13 cellular contexts compared by ENCODE assay signal in genomic region chr11:30445056-30445455, GRCh38.
"Had no signal": no experiment of that assay in that cellular context is flagged by ENCODE, and none has a peak within 500 bp of the region (broad histone marks: within the 10 kb centered on the region; RNA-seq: fewer than 3 reads in every experiment).

No MANE protein-coding gene starts in this region.

- H3K9me3 Mint-ChIP-seq: activated CD4-positive, alpha-beta memory T cell treated with anti-CD3 and anti-CD28 coated beads for 36 hours; activated naive CD4-positive, alpha-beta T cell treated with anti-CD3 and anti-CD28 coated beads for 36 hours; activated T-helper 2 cell treated with anti-CD3 and anti-CD28 coated beads, Interferon-gamma antibody, Interleukin-2, Interleukin-4, amounts not matched to agents 10 μg/mL and 5 μg/mL and 100 μg/mL, durations not matched to agents 14 hours and 24 hours and 36 hours; stimulated activated effector memory CD8-positive, alpha-beta T cell treated with anti-CD3 and anti-CD28 coated beads, Interleukin-12 subunit alpha, Interleukin-12 subunit beta, amount 100 ng/mL, for 72 hours had no signal

- DNase-seq: activated CD4-positive, alpha-beta memory T cell treated with anti-CD3 and anti-CD28 coated beads for 36 hours; activated CD4-positive, alpha-beta T cell treated with anti-CD3 and anti-CD28 coated beads for 36 hours; activated CD8-positive, alpha-beta memory T cell treated with anti-CD3 and anti-CD28 coated beads, Interleukin-2, amount 10 ng/mL, durations not matched to agents 7 days and 5 days; activated naive CD4-positive, alpha-beta T cell treated with anti-CD3 and anti-CD28 coated beads for 36 hours; activated T-cell treated with anti-CD3 and anti-CD28 coated beads, Interleukin-2, amount 50 U/mL, for 1 hour; hypothalamus; ovary; T-helper 1 cell had no signal

- H3K36me3 ChIP-seq: ascending aorta, esophagus muscularis mucosa, ovary, thyroid gland had no signal

- H3K27ac ChIP-seq: esophagus muscularis mucosa, ovary had no signal

- H3K27ac Mint-ChIP-seq: activated CD4-positive, alpha-beta memory T cell treated with anti-CD3 and anti-CD28 coated beads for 36 hours; activated CD4-positive, alpha-beta T cell treated with anti-CD3 and anti-CD28 coated beads for 36 hours; activated CD8-positive, alpha-beta memory T cell treated with anti-CD3 and anti-CD28 coated beads, Interleukin-2, amount 10 ng/mL, durations not matched to agents 7 days and 5 days; activated naive CD4-positive, alpha-beta T cell treated with anti-CD3 and anti-CD28 coated beads for 36 hours; activated T-helper 2 cell treated with anti-CD3 and anti-CD28 coated beads, Interferon-gamma antibody, Interleukin-2, Interleukin-4, amounts not matched to agents 10 μg/mL and 5 μg/mL and 100 μg/mL, durations not matched to agents 14 hours and 24 hours and 36 hours; stimulated activated effector memory CD8-positive, alpha-beta T cell treated with anti-CD3 and anti-CD28 coated beads, Interleukin-12 subunit alpha, Interleukin-12 subunit beta, amount 100 ng/mL, for 72 hours had no signal

- H3K4me3 Mint-ChIP-seq: activated CD4-positive, alpha-beta memory T cell treated with anti-CD3 and anti-CD28 coated beads for 36 hours; activated CD4-positive, alpha-beta T cell treated with anti-CD3 and anti-CD28 coated beads for 36 hours; activated CD8-positive, alpha-beta memory T cell treated with anti-CD3 and anti-CD28 coated beads, Interleukin-2, amount 10 ng/mL, durations not matched to agents 7 days and 5 days; activated naive CD4-positive, alpha-beta T cell treated with anti-CD3 and anti-CD28 coated beads for 36 hours; stimulated activated effector memory CD8-positive, alpha-beta T cell treated with anti-CD3 and anti-CD28 coated beads, Interleukin-12 subunit alpha, Interleukin-12 subunit beta, amount 100 ng/mL, for 72 hours had no signal

- ATAC-seq: activated CD4-positive, alpha-beta T cell treated with anti-CD3 and anti-CD28 coated beads for 36 hours; activated CD8-positive, alpha-beta memory T cell treated with anti-CD3 and anti-CD28 coated beads, Interleukin-2, amount 10 ng/mL, durations not matched to agents 7 days and 5 days; stimulated activated effector memory CD8-positive, alpha-beta T cell treated with anti-CD3 and anti-CD28 coated beads, Interleukin-12 subunit alpha, Interleukin-12 subunit beta, amount 100 ng/mL, for 72 hours had no signal

- H3K4me1 Mint-ChIP-seq: activated CD4-positive, alpha-beta T cell treated with anti-CD3 and anti-CD28 coated beads for 36 hours; activated CD8-positive, alpha-beta memory T cell treated with anti-CD3 and anti-CD28 coated beads, Interleukin-2, amount 10 ng/mL, durations not matched to agents 7 days and 5 days; stimulated activated effector memory CD8-positive, alpha-beta T cell treated with anti-CD3 and anti-CD28 coated beads, Interleukin-12 subunit alpha, Interleukin-12 subunit beta, amount 100 ng/mL, for 72 hours had no signal

- H3K4me3 ChIP-seq: ascending aorta, esophagus muscularis mucosa, ovary, thyroid gland had no signal

- H3K36me3 Mint-ChIP-seq: activated CD4-positive, alpha-beta memory T cell treated with anti-CD3 and anti-CD28 coated beads for 36 hours; activated CD8-positive, alpha-beta memory T cell treated with anti-CD3 and anti-CD28 coated beads, Interleukin-2, amount 10 ng/mL, durations not matched to agents 7 days and 5 days; stimulated activated effector memory CD8-positive, alpha-beta T cell treated with anti-CD3 and anti-CD28 coated beads, Interleukin-12 subunit alpha, Interleukin-12 subunit beta, amount 100 ng/mL, for 72 hours had no signal

- H3K27me3 ChIP-seq: ascending aorta, esophagus muscularis mucosa, ovary, thyroid gland had no signal

- H3K9me3 ChIP-seq: ascending aorta, esophagus muscularis mucosa, ovary, thyroid gland had no signal

- H3K27me3 Mint-ChIP-seq: activated CD4-positive, alpha-beta T cell treated with anti-CD3 and anti-CD28 coated beads for 36 hours; activated CD8-positive, alpha-beta memory T cell treated with anti-CD3 and anti-CD28 coated beads, Interleukin-2, amount 10 ng/mL, durations not matched to agents 7 days and 5 days had no signal
